8 cellular contexts compared by ENCODE assay signal in genomic region chr17:80575057-80575875, GRCh38. TPM values are rescaled to one million over a fixed set of nuclear protein-coding genes. Genes with fewer than 3 reads are reported as not detected.
DNase-seq lines count a peak whose midpoint lies in the region; ATAC-seq and TF ChIP-seq lines count a peak whose summit lies in the region.

No MANE protein-coding gene starts in this region.

- no peak for TF ChIP-seq POLR2A in lower leg skin (IDR thresholded peaks at IDR 0.05)

- WGBS in lower leg skin, 2 donors = 28% methylated on average over 17 of the region's 17 CpGs

- peak; percentile 92 for DNase-seq in NCI-H69 (lab: John Stamatoyannopoulos, UW)
- peak; percentile 88 to 90 for DNase-seq in activated CD4-positive, alpha-beta T cell treated with anti-CD3 and anti-CD28 coated beads, Interleukin-2, amount 50 U/mL, for 24 hours (ENCODE audit: low read depth in 1 of 2, low spot score in 1 of 2)
- peak; percentile 58 for DNase-seq in dedifferentiated amniotic fluid mesenchymal stem cell (ENCODE audit: extremely low spot score)
- DNase-seq in lower leg skin (ENCODE audit: low spot score in 2 of 2) = peak; percentile 61 to 95
- DNase-seq in stimulated activated CD4-positive, alpha-beta T cell treated with anti-CD3 and anti-CD28 coated beads, TNF-alpha, amount 100 ng/mL, for 48 hours (ENCODE audit: low read depth in 3 of 3) = peak; percentile 84 to 96 (median 91)
- DNase-seq in coronary artery (ENCODE audit: low spot score) = no peak

- H3K4me3 ChIP-seq in GM12875 (ENCODE audit: low read depth, low read length) (no peak overlapping the region), lower leg skin (ENCODE audit: low read depth, poor library complexity, severe bottlenecking) (no peak overlapping the region), coronary artery (no peak overlapping the region)

- no peak overlapping the region for H3K27ac ChIP-seq in coronary artery

- peak; percentile 83 for ATAC-seq in HG03439 (IDR thresholded peaks at IDR 0.05; ENCODE audit: unreplicated experiment)

- intact Hi-C loops in lower leg skin (cut with DNase I; ENCODE audit: low total_unique reads) = loop anchor here (5.0 kb wide), 1 partner anchor 148 kb away; no protein-coding TSS in a partner anchor

- peak; percentile 100 for TF ChIP-seq CTCF in GM12875 (IDR thresholded peaks at IDR 0.05; ENCODE audit: borderline replicate concordance, insufficient read depth, low read depth, low read length)
- peak in 2 of 3 donors; percentile 62 to 88 for TF ChIP-seq CTCF in lower leg skin (IDR thresholded peaks at IDR 0.05)
- no peak for TF ChIP-seq CTCF in coronary artery (IDR thresholded peaks at IDR 0.05)

RNA-seq across cellular contexts. Expression of gene RPTOR, which starts 30.6 kb away (rescaled TPM):
- 10 to 100 TPM; 30.7 to 68.2 (median 39.8) TPM for total RNA-seq in lower leg skin
